In the genomic region with DNA sequence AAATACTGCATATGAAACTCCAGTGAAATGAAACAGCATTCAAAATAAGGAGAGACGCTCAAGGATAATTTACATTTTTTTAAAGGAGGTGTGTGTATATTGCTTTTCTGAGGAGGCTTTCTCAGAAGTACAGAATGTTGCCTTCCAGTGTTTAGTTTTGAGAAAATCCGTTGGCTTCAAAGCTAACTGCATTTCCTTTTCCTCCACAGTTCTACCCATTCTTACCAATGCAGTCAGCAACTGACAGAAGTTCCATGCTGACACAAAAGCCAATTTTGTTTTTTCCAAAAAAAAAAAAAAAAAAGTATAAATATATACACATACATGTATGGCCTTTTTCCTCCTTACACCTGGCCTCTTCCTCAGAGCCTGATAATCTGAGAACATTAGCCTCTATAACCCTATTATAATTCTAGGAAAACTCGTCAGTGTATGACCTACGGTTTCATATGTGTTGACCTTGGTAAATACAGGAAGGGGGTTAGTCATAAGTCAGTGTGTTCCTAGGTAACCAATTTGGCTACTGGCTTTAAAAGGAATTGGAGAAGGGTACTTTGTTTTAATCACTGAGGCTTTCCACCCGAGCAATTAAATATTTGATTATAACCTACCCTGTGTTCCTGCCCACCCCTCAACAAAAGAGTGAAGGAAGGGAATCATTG, we compare ENCODE assay signal across 16 cellular contexts. TPM values are rescaled to one million over a fixed set of nuclear protein-coding genes. Genes with fewer than 3 reads are reported as not detected.
DNase-seq lines count a peak whose midpoint lies in the region; ATAC-seq, FAIRE-seq and TF ChIP-seq lines count a peak whose summit lies in the region.
"Had no signal": no experiment of that assay in that cellular context is flagged by ENCODE, and none has a peak within 500 bp of the region (broad histone marks: within the 10 kb centered on the region; RNA-seq: fewer than 3 reads in every experiment).

No MANE protein-coding gene starts in this region.

- H4K20me1 ChIP-seq in OCI-LY7 (ENCODE audit: insufficient read depth, low read length): no peaks in the 10 kb centered on the region
- no peaks in the 10 kb centered on the region for H4K20me1 ChIP-seq in endothelial cell of umbilical vein (replicated peaks; ENCODE audit: control insufficient read depth, extremely low read depth, insufficient read depth, low read length)

- no peak for TF ChIP-seq POLR2A in endothelial cell of umbilical vein (IDR thresholded peaks at IDR 0.05; ENCODE audit: low read depth, low read length)

- peak; percentile 87 for FAIRE-seq in endothelial cell of umbilical vein (lab: Jason Lieb, UNC)

- DNase-seq in DMS53 (lab: John Stamatoyannopoulos, UW) (peak; percentile 69), M059J (ENCODE audit: low read depth) (peak; percentile 84), OCI-LY7 (ENCODE audit: low spot score) (no peak), endothelial cell of umbilical vein (ENCODE audit: low read depth, low spot score) (peak; percentile 77), hippocampal formation (lab: John Stamatoyannopoulos, UW) (no peak), omental fat pad (ENCODE audit: low spot score) (no peak), caudate nucleus (lab: John Stamatoyannopoulos, UW) (no peak), DMS 273 treated with DMSO at 0.1 percent for 48 hours (lab: John Stamatoyannopoulos, UW) (no peak)
- DNase-seq: aorta, C1 segment of cervical spinal cord, H7, hypothalamus, NCI-H524, right cardiac atrium, SK-N-SH had no signal

- intact Hi-C loops in OCI-LY7 (cut with micrococcal nuclease; ENCODE audit: unreplicated experiment) (no loop called here), endothelial cell of umbilical vein (cut with micrococcal nuclease) (loop anchor here (1.0 to 10.0 kb wide), 3 partner anchors 24 to 458 kb away; a partner anchor contains a TSS)

- no peaks in the 10 kb centered on the region for H3K9me1 ChIP-seq in endothelial cell of umbilical vein (replicated peaks; ENCODE audit: control insufficient read depth, extremely low read depth, insufficient read depth, low read length)

- BruUV-seq in OCI-LY7 (replicated peaks; lab: Mats Ljungman, UMichigan) (no TSS peak), endothelial cell of umbilical vein (replicated peaks; lab: Mats Ljungman, UMichigan) (no TSS peak)

- CTCF ChIA-PET in OCI-LY7 (lab: Charles Lee; ENCODE audit: unreplicated experiment): interaction anchor here (0.6 kb wide), 1 partner anchor 474 kb away, joined by 3 read pairs; no protein-coding TSS in a partner anchor
- CTCF ChIA-PET in endothelial cell of umbilical vein (lab: Charles Lee): interaction anchor here (0.6 to 8.1 kb wide), 5 partner anchors 10 to 338 kb away, joined by 3 to 104 read pairs (median 4); a partner anchor contains a TSS

- H3K4me1 ChIP-seq in OCI-LY7 (ENCODE audit: insufficient read depth, low read length, poor library complexity, severe bottlenecking) (peaks cover 14% of the 10 kb centered on the region), endothelial cell of umbilical vein (ENCODE audit: control insufficient read depth, extremely low read depth, insufficient read depth, low read length) (peaks cover 16% of the 10 kb centered on the region)

- no peak for TF ChIP-seq CTCF in OCI-LY7 (conservative IDR thresholded peaks at IDR 0.05; ENCODE audit: low read length)
- TF ChIP-seq CTCF in endothelial cell of umbilical vein (IDR thresholded peaks at IDR 0.05; ENCODE audit: extremely low read depth in 1 of 2, insufficient read depth in 1 of 2, low read depth in 1 of 2, low read length in 2 of 2): no peak
- TF ChIP-seq CTCF in omental fat pad (IDR thresholded peaks at IDR 0.05): no peak

- POLR2A ChIA-PET in OCI-LY7 (lab: Charles Lee) (interaction anchor here (0.6 to 1.6 kb wide), 8 partner anchors 9 to 286 kb away, joined by 3 to 4 read pairs (median 3); no protein-coding TSS in a partner anchor), endothelial cell of umbilical vein (lab: Charles Lee) (interaction anchor here (0.7 to 1.7 kb wide), 3 partner anchors 21 to 97 kb away, joined by 5 to 8 read pairs (median 5); no protein-coding TSS in a partner anchor)

- peaks cover 0 to 2% of the 10 kb centered on the region in 2 experiments for H3K27me3 ChIP-seq in endothelial cell of umbilical vein (ENCODE audit: control insufficient read depth in 2 of 2, insufficient read depth in 2 of 2, low read length in 2 of 2)
- H3K27me3 ChIP-seq: vagina had no signal

- peaks cover 2% of the 10 kb centered on the region; the same call in 1 of the 2 replicates for H3K79me2 ChIP-seq in OCI-LY7 (ENCODE audit: insufficient read depth, low read depth, low read length)
- H3K79me2 ChIP-seq in endothelial cell of umbilical vein (ENCODE audit: control insufficient read depth, insufficient read depth, low read length): no peaks in the 10 kb centered on the region

- H3K9me2 ChIP-seq in OCI-LY7 (ENCODE audit: insufficient read depth, low read length): no peaks in the 10 kb centered on the region
- H3K9me2 ChIP-seq: SK-N-SH had no signal

- H3K27ac ChIP-seq in OCI-LY7 (ENCODE audit: low read depth, low read length, poor library complexity, severe bottlenecking) (peak overlapping the region; percentile 23), endothelial cell of umbilical vein (ENCODE audit: insufficient read depth, low read depth, low read length) (peak overlapping the region; percentile 67), caudate nucleus (ENCODE audit: low read depth, low read length) (no peak overlapping the region)
- H3K27ac ChIP-seq: vagina had no signal

- H3K9ac ChIP-seq in endothelial cell of umbilical vein (replicated peaks; ENCODE audit: extremely low read depth, insufficient read depth, low read length): peak overlapping the region; percentile 37
- H3K9ac ChIP-seq: SK-N-SH had no signal

- H3K4me3 ChIP-seq in OCI-LY7 (ENCODE audit: low read depth, low read length, poor library complexity, severe bottlenecking): no peak overlapping the region
- no peak overlapping the region for H3K4me3 ChIP-seq in endothelial cell of umbilical vein (replicated peaks in 1 of 3; ENCODE audit: insufficient read depth in 1 of 3, low read depth in 1 of 3, low read length in 3 of 3)
- H3K4me3 ChIP-seq: vagina had no signal

- peaks cover 42% of the 10 kb centered on the region for H3K36me3 ChIP-seq in OCI-LY7 (ENCODE audit: insufficient read depth, low read length)
- H3K36me3 ChIP-seq in endothelial cell of umbilical vein (ENCODE audit: control insufficient read depth in 2 of 2, extremely low read depth in 1 of 2, insufficient read depth in 2 of 2, low read length in 2 of 2): no peaks in the 10 kb centered on the region
- H3K36me3 ChIP-seq: vagina had no signal

- H3K4me2 ChIP-seq in OCI-LY7 (ENCODE audit: low read length): peak overlapping the region; percentile 3; the same call in 1 of the 2 replicates
- H3K4me2 ChIP-seq in endothelial cell of umbilical vein (ENCODE audit: insufficient read depth, low read length): peak overlapping the region; percentile 62
- H3K4me2 ChIP-seq: SK-N-SH had no signal

- no peak for ATAC-seq in omental fat pad (ENCODE audit: low FRiP score)
- ATAC-seq: right cardiac atrium had no signal

- H3K9me3 ChIP-seq in OCI-LY7 (ENCODE audit: low read length): no peaks in the 10 kb centered on the region
- H3K9me3 ChIP-seq in endothelial cell of umbilical vein (replicated peaks; ENCODE audit: control insufficient read depth, insufficient read depth, low read length): no peaks in the 10 kb centered on the region
- H3K9me3 ChIP-seq: SK-N-SH, vagina had no signal

- H2AFZ ChIP-seq in OCI-LY7 (ENCODE audit: low read length): no peak overlapping the region
- no peak overlapping the region for H2AFZ ChIP-seq in endothelial cell of umbilical vein (ENCODE audit: low read depth, low read length)

- dilution Hi-C loops in endothelial cell of umbilical vein (cut with MboI; ENCODE audit: extremely low pct_ligation_motif_present, low sequenced_read_pairs): no loop called here

TF ChIP-seq in endothelial cell of umbilical vein, 7 proteins besides CTCF, POLR2A, EP300 and RAD21:
- TF ChIP-seq, protein P1, sequence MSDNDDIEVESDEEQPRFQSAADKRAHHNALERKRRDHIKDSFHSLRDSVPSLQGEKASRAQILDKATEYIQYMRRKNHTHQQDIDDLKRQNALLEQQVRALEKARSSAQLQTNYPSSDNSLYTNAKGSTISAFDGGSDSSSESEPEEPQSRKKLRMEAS (IDR thresholded peaks at IDR 0.05; ENCODE audit: insufficient read depth, insufficient read length): no peak
- TF ChIP-seq FOS (IDR thresholded peaks at IDR 0.05; ENCODE audit: borderline replicate concordance, insufficient read depth, low read length): peak; percentile 47
- peak; percentile 69 for TF ChIP-seq JUN (IDR thresholded peaks at IDR 0.05; ENCODE audit: borderline replicate concordance, insufficient read depth, insufficient read length, low read depth)

RNA-seq across cellular contexts. Expression of a gene that starts 24.2 kb away (rescaled TPM):
- 19.2 and 27.4 TPM in 2 replicates for total RNA-seq in M059J (2014; rRNA removed; shearing (Covaris generic))
- 46.6 and 47.8 TPM in 2 replicates for total RNA-seq in OCI-LY7 (2014; rRNA removed; shearing (Covaris generic))
- 75.6 and 80.1 TPM in 2 replicates for total RNA-seq in OCI-LY7 (2022)
- 18.0 and 26.2 TPM in 2 replicates for total RNA-seq in endothelial cell of umbilical vein
- polyA plus RNA-seq in endothelial cell of umbilical vein: 7.8 and 8.9 TPM in 2 replicates
- polyA plus RNA-seq in endothelial cell of umbilical vein (2011; cell fraction: cytosol; rRNA removed): 11.2 and 11.7 TPM in 2 replicates
- 17.7 and 21.9 TPM in 2 replicates for polyA plus RNA-seq in endothelial cell of umbilical vein (2011; cell fraction: nucleus; rRNA removed)
- 10.4 and 18.0 TPM in 2 replicates for polyA plus RNA-seq in endothelial cell of umbilical vein (2012)
- 10.5 and 14.1 TPM in 2 replicates for polyA minus RNA-seq in endothelial cell of umbilical vein
- 18.0 TPM for polyA minus RNA-seq in endothelial cell of umbilical vein (2011; cell fraction: cytosol; rRNA and poly(A)+ RNA removed)
- 13.2 and 15.8 TPM in 2 replicates for polyA minus RNA-seq in endothelial cell of umbilical vein (2011; cell fraction: nucleus; rRNA and poly(A)+ RNA removed)
- 10 to 100 TPM in 1 of 4 donors, 1 to 10 TPM in 3; 5.8 to 12.3 (median 7.3) TPM for total RNA-seq in omental fat pad

RNA-seq across cellular contexts. Expression of a gene that starts 24.4 kb away (rescaled TPM):
- total RNA-seq in M059J (2014; rRNA removed; shearing (Covaris generic)): 107 and 165 TPM in 2 replicates
- 183 and 204 TPM in 2 replicates for total RNA-seq in OCI-LY7 (2014; rRNA removed; shearing (Covaris generic))
- total RNA-seq in OCI-LY7 (2022) (263 and 274 TPM in 2 replicates), endothelial cell of umbilical vein (109 and 121 TPM in 2 replicates), omental fat pad (100 to 1,000 TPM; 101 to 232 (median 110) TPM)
- polyA plus RNA-seq in endothelial cell of umbilical vein: 76.2 and 77.2 TPM in 2 replicates
- polyA plus RNA-seq in endothelial cell of umbilical vein (2011; cell fraction: cytosol; rRNA removed): 79.8 and 86.5 TPM in 2 replicates
- 182 and 225 TPM in 2 replicates for polyA plus RNA-seq in endothelial cell of umbilical vein (2011; cell fraction: nucleus; rRNA removed)
- polyA plus RNA-seq in endothelial cell of umbilical vein (2012): 121 and 140 TPM in 2 replicates
- polyA minus RNA-seq in endothelial cell of umbilical vein: 72.3 and 84.8 TPM in 2 replicates
- 55.6 TPM for polyA minus RNA-seq in endothelial cell of umbilical vein (2011; cell fraction: cytosol; rRNA and poly(A)+ RNA removed)
- polyA minus RNA-seq in endothelial cell of umbilical vein (2011; cell fraction: nucleus; rRNA and poly(A)+ RNA removed): 144 and 189 TPM in 2 replicates

Comparison
In these comparisons a context has a peak if more than half of its experiments do, and no peak if none do; other contexts are left out.
1. DNase-seq: peak in DMS53 (single experiment), M059J (single experiment) and endothelial cell of umbilical vein (single experiment); none in OCI-LY7 (single experiment), hippocampal formation (0 of 2), omental fat pad (single experiment), caudate nucleus (0 of 61) and DMS 273 treated with DMSO at 0.1 percent for 48 hours (single experiment).